ENCODE assay signal across 26 cellular contexts in genomic region chr18:42296723-42297122, GRCh38.
DNase-seq lines count a peak whose midpoint lies in the region; ATAC-seq, FAIRE-seq and TF ChIP-seq lines count a peak whose summit lies in the region.
"Had no signal": no experiment of that assay in that cellular context is flagged by ENCODE, and none has a peak within 500 bp of the region (broad histone marks: within the 10 kb centered on the region; RNA-seq: fewer than 3 reads in every experiment).

No MANE protein-coding gene starts in this region.

- H3K4me3 ChIP-seq in bronchial epithelial cell (ENCODE audit: low read depth, low read length), result no peak overlapping the region
- H3K4me3 ChIP-seq: left ventricle myocardium inferior, thyroid gland, vagina had no signal

- no peaks in the 10 kb centered on the region for H3K36me3 ChIP-seq in bronchial epithelial cell (ENCODE audit: control insufficient read depth, insufficient read depth, low read length)
- H3K36me3 ChIP-seq: left ventricle myocardium inferior, thyroid gland, vagina had no signal

- POLR2A ChIA-PET in HEK293T (lab: Yijun Ruan, JAX), result no interaction called here

- CTCF ChIA-PET in HEK293T (lab: Yijun Ruan, JAX), result no interaction called here

- FAIRE-seq in bronchial epithelial cell (lab: Jason Lieb, UNC), result no peak
- FAIRE-seq: small intestine had no signal

- no peak for ATAC-seq in HG02610 (IDR thresholded peaks at IDR 0.05; ENCODE audit: unreplicated experiment)
- ATAC-seq in GM19395 (IDR thresholded peaks at IDR 0.05; ENCODE audit: unreplicated experiment), result no peak

- TF ChIP-seq CTCF in bronchial epithelial cell (IDR thresholded peaks at IDR 0.05; ENCODE audit: insufficient read depth, low read length, severe bottlenecking), result no peak

- DNase-seq in AG08395 (ENCODE audit: low spot score) (peak; percentile 11), bronchial epithelial cell (ENCODE audit: low read depth) (peak; percentile 3), left kidney (ENCODE audit: low read depth, low spot score) (peak; percentile 26), HEK293T (ENCODE audit: extremely low spot score) (no peak), NCI-H1417 (lab: John Stamatoyannopoulos, UW) (no peak)
- DNase-seq: activated CD4-positive, alpha-beta T cell treated with anti-CD3 and anti-CD28 coated beads for 4 hours; activated effector memory CD4-positive, alpha-beta T cell treated with Interleukin-2 at 50 U/mL for 16 hours; activated T-cell treated with anti-CD3 and anti-CD28 coated beads for 4 hours; aorta; CD8-positive, alpha-beta memory T cell; DMS153; hypothalamus; immature natural killer cell; KBM-7; left ventricle myocardium inferior; midbrain; MM.1S; NCI-H1436; NCI-H446; NCI-H774; small intestine; thyroid gland had no signal

- H3K27me3 ChIP-seq in bronchial epithelial cell (ENCODE audit: control insufficient read depth, insufficient read depth, low read length), result no peaks in the 10 kb centered on the region
- H3K27me3 ChIP-seq: thyroid gland, vagina had no signal

TF ChIP-seq in PFSK-1, 5 proteins besides CTCF, POLR2A, EP300 and RAD21:
- TF ChIP-seq REST (IDR thresholded peaks at IDR 0.05; ENCODE audit: insufficient read depth in 1 of 2, low read depth in 2 of 2, low read length in 2 of 2) (peak; percentile 73 to 90), TAF1 (IDR thresholded peaks at IDR 0.05; ENCODE audit: borderline replicate concordance, insufficient read depth, low read length) (no peak), POLR2AphosphoS5 (IDR thresholded peaks at IDR 0.05; ENCODE audit: low read depth, low read length) (no peak), SIN3A (IDR thresholded peaks at IDR 0.05; ENCODE audit: borderline replicate concordance, insufficient read depth, low read length) (no peak), FOXP2 (optimal IDR thresholded peaks at IDR 0.05; ENCODE audit: borderline replicate concordance, extremely low read depth, extremely low read length, insufficient read depth) (no peak)
TF ChIP-seq in PFSK-1: peak in this region for 1.

TF ChIP-seq in HEK293T, 16 proteins besides CTCF, POLR2A, EP300 and RAD21:
- TF ChIP-seq L3MBTL2 (conservative IDR thresholded peaks at IDR 0.05) (no peak), ELF4 (IDR thresholded peaks at IDR 0.05) (no peak), NFRKB (IDR thresholded peaks at IDR 0.05) (no peak), HDGF (IDR thresholded peaks at IDR 0.05; ENCODE audit: borderline replicate concordance) (no peak), TARDBP (IDR thresholded peaks at IDR 0.05) (no peak), ZNF384 (IDR thresholded peaks at IDR 0.05) (no peak), FOXM1 (IDR thresholded peaks at IDR 0.05; ENCODE audit: borderline replicate concordance) (no peak), SUZ12 (IDR thresholded peaks at IDR 0.05) (no peak), BHLHE40 (IDR thresholded peaks at IDR 0.05; ENCODE audit: borderline replicate concordance) (no peak), FOXA1 (IDR thresholded peaks at IDR 0.05) (no peak), FOXK2 (IDR thresholded peaks at IDR 0.05) (no peak), ARNT (IDR thresholded peaks at IDR 0.05) (no peak), CTBP1 (IDR thresholded peaks at IDR 0.05; ENCODE audit: borderline replicate concordance) (no peak), PKNOX1 (IDR thresholded peaks at IDR 0.05) (no peak), SP1 (IDR thresholded peaks at IDR 0.05) (no peak), LEF1 (IDR thresholded peaks at IDR 0.05; ENCODE audit: borderline replicate concordance) (no peak)

Comparison
In these comparisons a context has a peak if more than half of its experiments do, and no peak if none do; other contexts are left out.
1. DNase-seq: peak in AG08395 (single experiment), bronchial epithelial cell (single experiment) and left kidney (single experiment); none in HEK293T (single experiment) and NCI-H1417 (0 of 3).